Comparison of ENCODE assay signal across 13 cellular contexts in genomic region chr13:37446503-37446902, GRCh38.
DNase-seq lines count a peak whose midpoint lies in the region; ATAC-seq and TF ChIP-seq lines count a peak whose summit lies in the region.
"Had no signal": no experiment of that assay in that cellular context is flagged by ENCODE, and none has a peak within 500 bp of the region (broad histone marks: within the 10 kb centered on the region; RNA-seq: fewer than 3 reads in every experiment).

No MANE protein-coding gene starts in this region.

- ATAC-seq in GM19397 (IDR thresholded peaks at IDR 0.05; ENCODE audit: unreplicated experiment) (no peak), HG03432 (IDR thresholded peaks at IDR 0.05; ENCODE audit: unreplicated experiment) (no peak)
- ATAC-seq in natural killer cell treated with Interleukin-12 subunit alpha and Interleukin-12 subunit beta and Interleukin-15 and Interleukin-18, amount 100 ng/mL, for 72 hours = no peak
- ATAC-seq: naive thymus-derived CD4-positive, alpha-beta T cell had no signal

- H3K4me1 ChIP-seq in SK-N-SH (ENCODE audit: control insufficient read depth in 1 of 2, insufficient read depth in 2 of 2, low read depth in 1 of 2, low read length in 1 of 2) = 0 out of 4 replicates have a peak, but pooled peaks cover 0 to 4% of the 10 kb centered on the region in 2 experiments

- no peak overlapping the region for H3K4me3 Mint-ChIP-seq in natural killer cell treated with Interleukin-12 subunit alpha and Interleukin-12 subunit beta and Interleukin-15 and Interleukin-18, amount 100 ng/mL, for 72 hours
- H3K4me3 Mint-ChIP-seq: activated CD4-positive, alpha-beta memory T cell treated with anti-CD3 and anti-CD28 coated beads, Interleukin-2, amount 10 ng/mL, durations not matched to agents 7 days and 5 days; activated naive CD4-positive, alpha-beta T cell treated with anti-CD3 and anti-CD28 coated beads, Interleukin-2, amount 50 U/mL, for 24 hours; naive thymus-derived CD4-positive, alpha-beta T cell; T-helper 1 cell treated with Interleukin-12 subunit alpha and Interleukin-12 subunit beta and Interleukin-4 antibody, amounts not matched to agents 30 μg/mL and 1 μg/mL, for 36 hours had no signal

- H3F3A ChIP-seq in SK-N-SH (replicated peaks; ENCODE audit: insufficient read depth) = peaks cover 19% of the 10 kb centered on the region

- intact Hi-C loops in posterior vena cava (cut with DNase I) = no loop called here

- no peaks in the 10 kb centered on the region for H3K27me3 Mint-ChIP-seq in natural killer cell treated with Interleukin-12 subunit alpha and Interleukin-12 subunit beta and Interleukin-15 and Interleukin-18, amount 100 ng/mL, for 72 hours
- H3K27me3 Mint-ChIP-seq: activated CD4-positive, alpha-beta memory T cell treated with anti-CD3 and anti-CD28 coated beads, Interleukin-2, amount 10 ng/mL, durations not matched to agents 7 days and 5 days; activated naive CD4-positive, alpha-beta T cell treated with anti-CD3 and anti-CD28 coated beads, Interleukin-2, amount 50 U/mL, for 24 hours; naive thymus-derived CD4-positive, alpha-beta T cell had no signal

- peaks cover 4% of the 10 kb centered on the region for H3K36me3 Mint-ChIP-seq in natural killer cell treated with Interleukin-12 subunit alpha and Interleukin-12 subunit beta and Interleukin-15 and Interleukin-18, amount 100 ng/mL, for 72 hours
- H3K36me3 Mint-ChIP-seq: activated naive CD4-positive, alpha-beta T cell treated with anti-CD3 and anti-CD28 coated beads, Interleukin-2, amount 50 U/mL, for 24 hours; naive thymus-derived CD4-positive, alpha-beta T cell had no signal

- no peaks in the 10 kb centered on the region for H3K4me1 Mint-ChIP-seq in natural killer cell treated with Interleukin-12 subunit alpha and Interleukin-12 subunit beta and Interleukin-15 and Interleukin-18, amount 100 ng/mL, for 72 hours (ENCODE audit: low read depth in 2 of 2)
- H3K4me1 Mint-ChIP-seq: activated CD4-positive, alpha-beta memory T cell treated with anti-CD3 and anti-CD28 coated beads, Interleukin-2, amount 10 ng/mL, durations not matched to agents 7 days and 5 days; activated naive CD4-positive, alpha-beta T cell treated with anti-CD3 and anti-CD28 coated beads, Interleukin-2, amount 50 U/mL, for 24 hours; naive thymus-derived CD4-positive, alpha-beta T cell had no signal

- 0 out of 2 replicates have a peak overlapping the region, but pooled peaks have one; percentile 1 for H3K4me2 ChIP-seq in SK-N-SH

- H3K9me2 ChIP-seq in SK-N-SH = no peaks in the 10 kb centered on the region

- H3K79me2 ChIP-seq in SK-N-SH (ENCODE audit: insufficient read depth) = no peaks in the 10 kb centered on the region

- peak overlapping the region in 1 of 2 experiments; percentile 94; a peak in 2 of 4 replicates for H3K27ac ChIP-seq in SK-N-SH (ENCODE audit: low read depth in 2 of 2, low read length in 1 of 2)

- H3K27ac Mint-ChIP-seq in natural killer cell treated with Interleukin-12 subunit alpha and Interleukin-12 subunit beta and Interleukin-15 and Interleukin-18, amount 100 ng/mL, for 72 hours = no peak overlapping the region
- H3K27ac Mint-ChIP-seq: activated CD4-positive, alpha-beta memory T cell treated with anti-CD3 and anti-CD28 coated beads, Interleukin-2, amount 10 ng/mL, durations not matched to agents 7 days and 5 days; activated naive CD4-positive, alpha-beta T cell treated with anti-CD3 and anti-CD28 coated beads, Interleukin-2, amount 50 U/mL, for 24 hours; naive thymus-derived CD4-positive, alpha-beta T cell; T-helper 1 cell treated with Interleukin-12 subunit alpha and Interleukin-12 subunit beta and Interleukin-4 antibody, amounts not matched to agents 30 μg/mL and 1 μg/mL, for 36 hours had no signal

- no peak for TF ChIP-seq RAD21 in SK-N-SH (IDR thresholded peaks at IDR 0.05; ENCODE audit: low read length)

- peak overlapping the region; percentile 66; the same call in 1 of the 2 replicates for H2AFZ ChIP-seq in SK-N-SH (ENCODE audit: low read depth)

- DNase-seq in EL (peak; percentile 86), SK-N-SH (no peak), fibroblast of the aortic adventitia (ENCODE audit: low read depth) (peak; percentile 91), posterior vena cava (ENCODE audit: low spot score) (peak; percentile 72)
- DNase-seq in NK-92 treated with Interleukin-12 subunit alpha and Interleukin-12 subunit beta, amount 100 ng/mL, for 24 hours (lab: John Stamatoyannopoulos, UW) = no peak
- DNase-seq in natural killer cell treated with Interleukin-12 subunit alpha and Interleukin-12 subunit beta and Interleukin-15 and Interleukin-18, amount 100 ng/mL, for 72 hours (ENCODE audit: low spot score) = no peak
- DNase-seq: activated CD4-positive, alpha-beta memory T cell treated with anti-CD3 and anti-CD28 coated beads, Interleukin-2, amount 10 ng/mL, durations not matched to agents 7 days and 5 days; naive thymus-derived CD4-positive, alpha-beta T cell; NCI-H1930 had no signal

- peaks cover 8% of the 10 kb centered on the region for H3K9me3 Mint-ChIP-seq in natural killer cell treated with Interleukin-12 subunit alpha and Interleukin-12 subunit beta and Interleukin-15 and Interleukin-18, amount 100 ng/mL, for 72 hours
- H3K9me3 Mint-ChIP-seq: activated naive CD4-positive, alpha-beta T cell treated with anti-CD3 and anti-CD28 coated beads, Interleukin-2, amount 50 U/mL, for 24 hours had no signal

- no peaks in the 10 kb centered on the region for H3K27me3 ChIP-seq in SK-N-SH (ENCODE audit: insufficient read depth)

- CTCF ChIA-PET in SK-N-SH (lab: Yijun Ruan, JAX) = no interaction called here

- peak overlapping the region; percentile 29; the same call in 1 of the 2 replicates for H3K9ac ChIP-seq in SK-N-SH

- no peaks in the 10 kb centered on the region for H4K20me1 ChIP-seq in SK-N-SH (ENCODE audit: insufficient read depth)

- no peaks in the 10 kb centered on the region for H3K36me3 ChIP-seq in SK-N-SH (replicated peaks in 1 of 2; ENCODE audit: control insufficient read depth in 1 of 2, insufficient read depth in 2 of 2, low read length in 1 of 2)

- H3K9me3 ChIP-seq in SK-N-SH = no peaks in the 10 kb centered on the region

- TF ChIP-seq CTCF in SK-N-SH (IDR thresholded peaks at IDR 0.05) (no peak), fibroblast of the aortic adventitia (IDR thresholded peaks at IDR 0.05; ENCODE audit: insufficient read depth, low read length) (no peak)

- WGBS in SK-N-SH (ENCODE audit: low lambda C conversion rate) = 21% methylated on average over 3 of the region's 3 CpGs

- POLR2A ChIA-PET in SK-N-SH (lab: Yijun Ruan, JAX) = no interaction called here

- H3K4me3 ChIP-seq in SK-N-SH (ENCODE audit: low read depth in 2 of 2, low read length in 1 of 2) (no peak overlapping the region), fibroblast of the aortic adventitia (ENCODE audit: low read depth, low read length) (no peak overlapping the region)

- peak in 1 of 2 experiments; percentile 36; a peak in 1 of 4 replicates for TF ChIP-seq EP300 in SK-N-SH (IDR thresholded peaks at IDR 0.05; ENCODE audit: borderline replicate concordance in 1 of 2, low read depth in 1 of 2, low read length in 1 of 2)

TF ChIP-seq in SK-N-SH, 30 proteins besides CTCF, POLR2A, EP300 and RAD21:
- TF ChIP-seq TCF12 (IDR thresholded peaks at IDR 0.05) (no peak), POLR2AphosphoS5 (IDR thresholded peaks at IDR 0.05; ENCODE audit: low read depth, low read length) (no peak), NFIC (IDR thresholded peaks at IDR 0.05; ENCODE audit: borderline replicate concordance) (no peak), TEAD4 (IDR thresholded peaks at IDR 0.05; ENCODE audit: borderline replicate concordance, insufficient read depth) (no peak), USF1 (IDR thresholded peaks at IDR 0.05; ENCODE audit: borderline replicate concordance, low read depth) (no peak), FOXM1 (IDR thresholded peaks at IDR 0.05; ENCODE audit: low read depth) (no peak), FOSL2 (IDR thresholded peaks at IDR 0.05; ENCODE audit: borderline replicate concordance, low read depth) (peak; percentile 27; the same call in 1 of the 2 replicates), MAX (IDR thresholded peaks at IDR 0.05; ENCODE audit: low read depth) (no peak), RFX5 (IDR thresholded peaks at IDR 0.05; ENCODE audit: low read length) (no peak)
TF ChIP-seq in SK-N-SH: peak in this region for 1.

Comparison
In these comparisons a context has a peak if more than half of its experiments do, and no peak if none do; other contexts are left out.
1. DNase-seq: peak in EL (single experiment), fibroblast of the aortic adventitia (single experiment) and posterior vena cava (single experiment); none in SK-N-SH (single experiment), NK-92 treated with Interleukin-12 subunit alpha and Interleukin-12 subunit beta, amount 100 ng/mL, for 24 hours (single experiment) and natural killer cell treated with Interleukin-12 subunit alpha and Interleukin-12 subunit beta and Interleukin-15 and Interleukin-18, amount 100 ng/mL, for 72 hours (single experiment).